Comparison of ENCODE assay signal across 1 cellular context in the genomic region with DNA sequence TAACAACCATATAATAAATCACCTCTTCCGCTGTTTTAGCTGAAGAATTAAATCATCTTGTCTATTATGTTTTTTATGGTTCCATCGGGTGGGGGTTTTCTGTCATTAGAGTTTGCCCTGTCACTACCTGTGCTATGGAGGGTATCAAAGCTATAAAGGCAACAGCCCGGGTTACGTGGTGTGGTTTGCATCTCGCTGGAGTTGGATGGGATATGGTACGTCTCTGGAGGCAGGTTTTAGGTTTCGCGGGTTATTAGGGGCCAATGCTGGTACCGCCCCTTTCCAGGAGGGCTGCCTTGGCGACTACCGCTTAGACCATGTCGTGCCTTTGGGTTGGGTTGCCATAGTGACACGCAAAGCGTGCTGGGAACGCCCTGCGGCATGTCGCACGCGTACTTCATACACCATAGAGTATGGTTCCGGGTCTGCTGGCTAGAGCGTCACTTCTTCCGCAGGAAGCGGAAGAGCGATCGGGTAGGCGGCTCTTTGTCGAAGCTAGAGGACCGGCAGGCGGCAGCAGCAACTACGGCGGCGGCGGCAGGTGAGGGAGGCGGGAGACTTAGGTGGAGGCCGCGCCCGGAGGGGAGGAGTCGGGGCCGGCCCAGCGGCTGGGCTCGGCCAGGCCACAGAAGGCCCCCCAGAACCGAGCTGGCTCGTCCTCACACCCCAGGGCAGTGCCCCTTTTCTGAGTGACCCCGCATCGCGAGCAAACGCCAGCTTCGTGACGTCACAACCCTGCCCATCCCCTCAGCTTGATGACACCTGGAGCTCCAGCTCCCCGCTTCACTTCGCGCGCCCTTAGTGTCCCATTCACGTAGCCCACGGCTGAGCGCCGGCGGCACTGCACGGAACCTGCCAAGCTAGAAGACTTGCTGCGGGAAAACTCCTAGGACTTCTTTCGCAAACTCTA.
TF ChIP-seq lines count a peak whose summit lies in the region.

A gene with protein sequence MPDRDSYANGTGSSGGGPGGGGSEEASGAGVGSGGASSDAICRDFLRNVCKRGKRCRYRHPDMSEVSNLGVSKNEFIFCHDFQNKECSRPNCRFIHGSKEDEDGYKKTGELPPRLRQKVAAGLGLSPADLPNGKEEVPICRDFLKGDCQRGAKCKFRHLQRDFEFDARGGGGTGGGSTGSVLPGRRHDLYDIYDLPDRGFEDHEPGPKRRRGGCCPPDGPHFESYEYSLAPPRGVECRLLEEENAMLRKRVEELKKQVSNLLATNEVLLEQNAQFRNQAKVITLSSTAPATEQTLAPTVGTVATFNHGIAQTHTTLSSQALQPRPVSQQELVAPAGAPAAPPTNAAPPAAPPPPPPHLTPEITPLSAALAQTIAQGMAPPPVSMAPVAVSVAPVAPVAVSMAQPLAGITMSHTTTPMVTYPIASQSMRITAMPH (plus strand): TSS at position 489 of the 910 bp plus-strand sequence. CDS start 2,297 bp downstream, outside the sequence.

TF ChIP-seq in K562, 482 proteins besides CTCF, POLR2A, EP300 and RAD21 (continued from another document and continues in another):
- TF ChIP-seq, protein P1, sequence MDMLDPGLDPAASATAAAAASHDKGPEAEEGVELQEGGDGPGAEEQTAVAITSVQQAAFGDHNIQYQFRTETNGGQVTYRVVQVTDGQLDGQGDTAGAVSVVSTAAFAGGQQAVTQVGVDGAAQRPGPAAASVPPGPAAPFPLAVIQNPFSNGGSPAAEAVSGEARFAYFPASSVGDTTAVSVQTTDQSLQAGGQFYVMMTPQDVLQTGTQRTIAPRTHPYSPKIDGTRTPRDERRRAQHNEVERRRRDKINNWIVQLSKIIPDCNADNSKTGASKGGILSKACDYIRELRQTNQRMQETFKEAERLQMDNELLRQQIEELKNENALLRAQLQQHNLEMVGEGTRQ (CRISPR knock-in tag; IDR thresholded peaks at IDR 0.05): no peak
- TF ChIP-seq MECOM (CRISPR knock-in tag; IDR thresholded peaks at IDR 0.05) (no peak), KAT7 (CRISPR knock-in tag; IDR thresholded peaks at IDR 0.05; ENCODE audit: borderline replicate concordance) (peak; percentile 99; the same call in 1 of the 2 replicates), ZNF551 (CRISPR knock-in tag; IDR thresholded peaks at IDR 0.05) (peak; percentile 79), POLR2G (IDR thresholded peaks at IDR 0.05; ENCODE audit: low read depth, low read length) (peak; percentile 94), CAMTA2 (CRISPR knock-in tag; conservative IDR thresholded peaks at IDR 0.05) (peak; percentile 93; the same call in 1 of the 2 replicates), FOXJ2 (tag; IDR thresholded peaks at IDR 0.05) (peak; percentile 81), ILK (tag; IDR thresholded peaks at IDR 0.05; ENCODE audit: borderline replicate concordance, low read depth) (no peak), SIN3B (IDR thresholded peaks at IDR 0.05; ENCODE audit: low read depth) (peak; percentile 60; the same call in 1 of the 2 replicates), HDAC8 (tag; IDR thresholded peaks at IDR 0.05) (peak; percentile 49; the same call in 1 of the 2 replicates), JUNB (CRISPR knock-in tag; conservative IDR thresholded peaks at IDR 0.05) (no peak), POLR2AphosphoS5 (IDR thresholded peaks at IDR 0.05; ENCODE audit: control insufficient read depth, insufficient read depth, low read depth, low read length) (peak; percentile 99), STAG1 (CRISPR knock-in tag; IDR thresholded peaks at IDR 0.05; ENCODE audit: borderline replicate concordance) (peak; percentile 47), MED1 (CRISPR knock-in tag; IDR thresholded peaks at IDR 0.05; ENCODE audit: borderline replicate concordance) (no peak), TARDBP (IDR thresholded peaks at IDR 0.05) (peak; percentile 76; the same call in 1 of the 2 replicates), KLF10 (CRISPR knock-in tag; IDR thresholded peaks at IDR 0.05) (peak; percentile 90), RFX7 (CRISPR knock-in tag; IDR thresholded peaks at IDR 0.05) (peak; percentile 94), POU5F1 (IDR thresholded peaks at IDR 0.05; ENCODE audit: borderline replicate concordance, low read depth, low read length, partially characterized antibody) (peak; percentile 69), TAL1 (IDR thresholded peaks at IDR 0.05) (no peak), ZNF324 (CRISPR knock-in tag; IDR thresholded peaks at IDR 0.05) (peak; percentile 42; the same call in 1 of the 2 replicates), NR2C2 (CRISPR knock-in tag; IDR thresholded peaks at IDR 0.05) (peak; percentile 96), NR2C2 (tag; IDR thresholded peaks at IDR 0.05) (peak; percentile 99), CHD1 (IDR thresholded peaks at IDR 0.05; ENCODE audit: low read length) (no peak), CBX1 (IDR thresholded peaks at IDR 0.05; ENCODE audit: low read depth) (peak; percentile 58; the same call in 1 of the 2 replicates), NCOA1 (IDR thresholded peaks at IDR 0.05; ENCODE audit: low read depth) (peak; percentile 58; the same call in 1 of the 2 replicates), RBM25 (IDR thresholded peaks at IDR 0.05; ENCODE audit: low read depth, low read length, severe bottlenecking) (no peak), HNRNPUL1 (IDR thresholded peaks at IDR 0.05; ENCODE audit: low read length) (peak; percentile 93), POLR2B (IDR thresholded peaks at IDR 0.05; ENCODE audit: low read depth, partially characterized antibody) (peak; percentile 98), SPI1 (IDR thresholded peaks at IDR 0.05; ENCODE audit: borderline replicate concordance, low read depth, low read length) (peak; percentile 82), SP2 (IDR thresholded peaks at IDR 0.05; ENCODE audit: extremely low read depth, low read depth, low read length, poor library complexity, severe bottlenecking) (peak; percentile 91), BMI1 (IDR thresholded peaks at IDR 0.05; ENCODE audit: low read length) (peak; percentile 93), KAT2B (IDR thresholded peaks at IDR 0.05; ENCODE audit: low read depth, low read length) (no peak), KDM4B (IDR thresholded peaks at IDR 0.05; ENCODE audit: borderline replicate concordance in 2 of 2, low read depth in 1 of 2) (peak in 1 of 2 experiments; percentile 98; a peak in 2 of 4 replicates), FOXA3 (CRISPR knock-in tag; conservative IDR thresholded peaks at IDR 0.05 in 1 of 2, IDR thresholded peaks at IDR 0.05 in 1 of 2) (peak in 1 of 2 experiments; percentile 70; a peak in 2 of 4 replicates)
- TF ChIP-seq, protein P2, sequence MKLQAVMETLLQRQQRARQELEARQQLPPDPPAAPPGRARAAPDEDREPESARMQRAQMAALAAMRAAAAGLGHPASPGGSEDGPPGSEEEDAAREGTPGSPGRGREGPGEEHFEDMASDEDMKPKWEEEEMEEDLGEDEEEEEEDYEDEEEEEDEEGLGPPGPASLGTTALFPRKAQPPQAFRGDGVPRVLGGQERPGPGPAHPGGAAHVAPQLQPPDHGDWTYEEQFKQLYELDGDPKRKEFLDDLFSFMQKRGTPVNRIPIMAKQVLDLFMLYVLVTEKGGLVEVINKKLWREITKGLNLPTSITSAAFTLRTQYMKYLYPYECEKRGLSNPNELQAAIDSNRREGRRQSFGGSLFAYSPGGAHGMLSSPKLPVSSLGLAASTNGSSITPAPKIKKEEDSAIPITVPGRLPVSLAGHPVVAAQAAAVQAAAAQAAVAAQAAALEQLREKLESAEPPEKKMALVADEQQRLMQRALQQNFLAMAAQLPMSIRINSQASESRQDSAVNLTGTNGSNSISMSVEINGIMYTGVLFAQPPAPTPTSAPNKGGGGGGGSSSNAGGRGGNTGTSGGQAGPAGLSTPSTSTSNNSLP (IDR thresholded peaks at IDR 0.05; ENCODE audit: borderline replicate concordance, low read depth, low read length): 0 out of 2 replicates have a peak, but pooled peaks have one; percentile 9
- TF ChIP-seq, protein P3, sequence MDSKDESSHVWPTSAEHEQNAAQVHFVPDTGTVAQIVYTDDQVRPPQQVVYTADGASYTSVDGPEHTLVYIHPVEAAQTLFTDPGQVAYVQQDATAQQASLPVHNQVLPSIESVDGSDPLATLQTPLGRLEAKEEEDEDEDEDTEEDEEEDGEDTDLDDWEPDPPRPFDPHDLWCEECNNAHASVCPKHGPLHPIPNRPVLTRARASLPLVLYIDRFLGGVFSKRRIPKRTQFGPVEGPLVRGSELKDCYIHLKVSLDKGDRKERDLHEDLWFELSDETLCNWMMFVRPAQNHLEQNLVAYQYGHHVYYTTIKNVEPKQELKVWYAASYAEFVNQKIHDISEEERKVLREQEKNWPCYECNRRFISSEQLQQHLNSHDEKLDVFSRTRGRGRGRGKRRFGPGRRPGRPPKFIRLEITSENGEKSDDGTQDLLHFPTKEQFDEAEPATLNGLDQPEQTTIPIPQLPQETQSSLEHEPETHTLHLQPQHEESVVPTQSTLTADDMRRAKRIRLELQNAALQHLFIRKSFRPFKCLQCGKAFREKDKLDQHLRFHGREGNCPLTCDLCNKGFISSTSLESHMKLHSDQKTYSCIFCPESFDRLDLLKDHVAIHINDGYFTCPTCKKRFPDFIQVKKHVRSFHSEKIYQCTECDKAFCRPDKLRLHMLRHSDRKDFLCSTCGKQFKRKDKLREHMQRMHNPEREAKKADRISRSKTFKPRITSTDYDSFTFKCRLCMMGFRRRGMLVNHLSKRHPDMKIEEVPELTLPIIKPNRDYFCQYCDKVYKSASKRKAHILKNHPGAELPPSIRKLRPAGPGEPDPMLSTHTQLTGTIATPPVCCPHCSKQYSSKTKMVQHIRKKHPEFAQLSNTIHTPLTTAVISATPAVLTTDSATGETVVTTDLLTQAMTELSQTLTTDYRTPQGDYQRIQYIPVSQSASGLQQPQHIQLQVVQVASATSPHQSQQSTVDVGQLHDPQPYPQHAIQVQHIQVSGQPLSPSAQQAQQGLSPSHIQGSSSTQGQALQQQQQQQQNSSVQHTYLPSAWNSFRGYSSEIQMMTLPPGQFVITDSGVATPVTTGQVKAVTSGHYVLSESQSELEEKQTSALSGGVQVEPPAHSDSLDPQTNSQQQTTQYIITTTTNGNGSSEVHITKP (IDR thresholded peaks at IDR 0.05; ENCODE audit: partially characterized antibody): peak; percentile 41
- TF ChIP-seq, protein P4, sequence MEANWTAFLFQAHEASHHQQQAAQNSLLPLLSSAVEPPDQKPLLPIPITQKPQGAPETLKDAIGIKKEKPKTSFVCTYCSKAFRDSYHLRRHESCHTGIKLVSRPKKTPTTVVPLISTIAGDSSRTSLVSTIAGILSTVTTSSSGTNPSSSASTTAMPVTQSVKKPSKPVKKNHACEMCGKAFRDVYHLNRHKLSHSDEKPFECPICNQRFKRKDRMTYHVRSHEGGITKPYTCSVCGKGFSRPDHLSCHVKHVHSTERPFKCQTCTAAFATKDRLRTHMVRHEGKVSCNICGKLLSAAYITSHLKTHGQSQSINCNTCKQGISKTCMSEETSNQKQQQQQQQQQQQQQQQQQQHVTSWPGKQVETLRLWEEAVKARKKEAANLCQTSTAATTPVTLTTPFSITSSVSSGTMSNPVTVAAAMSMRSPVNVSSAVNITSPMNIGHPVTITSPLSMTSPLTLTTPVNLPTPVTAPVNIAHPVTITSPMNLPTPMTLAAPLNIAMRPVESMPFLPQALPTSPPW (CRISPR knock-in tag; IDR thresholded peaks at IDR 0.05): peak; percentile 74
- TF ChIP-seq, protein P5, sequence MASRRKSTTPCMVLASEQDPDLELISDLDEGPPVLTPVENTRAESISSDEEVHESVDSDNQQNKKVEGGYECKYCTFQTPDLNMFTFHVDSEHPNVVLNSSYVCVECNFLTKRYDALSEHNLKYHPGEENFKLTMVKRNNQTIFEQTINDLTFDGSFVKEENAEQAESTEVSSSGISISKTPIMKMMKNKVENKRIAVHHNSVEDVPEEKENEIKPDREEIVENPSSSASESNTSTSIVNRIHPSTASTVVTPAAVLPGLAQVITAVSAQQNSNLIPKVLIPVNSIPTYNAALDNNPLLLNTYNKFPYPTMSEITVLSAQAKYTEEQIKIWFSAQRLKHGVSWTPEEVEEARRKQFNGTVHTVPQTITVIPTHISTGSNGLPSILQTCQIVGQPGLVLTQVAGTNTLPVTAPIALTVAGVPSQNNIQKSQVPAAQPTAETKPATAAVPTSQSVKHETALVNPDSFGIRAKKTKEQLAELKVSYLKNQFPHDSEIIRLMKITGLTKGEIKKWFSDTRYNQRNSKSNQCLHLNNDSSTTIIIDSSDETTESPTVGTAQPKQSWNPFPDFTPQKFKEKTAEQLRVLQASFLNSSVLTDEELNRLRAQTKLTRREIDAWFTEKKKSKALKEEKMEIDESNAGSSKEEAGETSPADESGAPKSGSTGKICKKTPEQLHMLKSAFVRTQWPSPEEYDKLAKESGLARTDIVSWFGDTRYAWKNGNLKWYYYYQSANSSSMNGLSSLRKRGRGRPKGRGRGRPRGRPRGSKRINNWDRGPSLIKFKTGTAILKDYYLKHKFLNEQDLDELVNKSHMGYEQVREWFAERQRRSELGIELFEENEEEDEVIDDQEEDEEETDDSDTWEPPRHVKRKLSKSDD (conservative IDR thresholded peaks at IDR 0.05; ENCODE audit: low read length): no peak; the same call in 1 of the 2 replicates
- TF ChIP-seq, protein P6, sequence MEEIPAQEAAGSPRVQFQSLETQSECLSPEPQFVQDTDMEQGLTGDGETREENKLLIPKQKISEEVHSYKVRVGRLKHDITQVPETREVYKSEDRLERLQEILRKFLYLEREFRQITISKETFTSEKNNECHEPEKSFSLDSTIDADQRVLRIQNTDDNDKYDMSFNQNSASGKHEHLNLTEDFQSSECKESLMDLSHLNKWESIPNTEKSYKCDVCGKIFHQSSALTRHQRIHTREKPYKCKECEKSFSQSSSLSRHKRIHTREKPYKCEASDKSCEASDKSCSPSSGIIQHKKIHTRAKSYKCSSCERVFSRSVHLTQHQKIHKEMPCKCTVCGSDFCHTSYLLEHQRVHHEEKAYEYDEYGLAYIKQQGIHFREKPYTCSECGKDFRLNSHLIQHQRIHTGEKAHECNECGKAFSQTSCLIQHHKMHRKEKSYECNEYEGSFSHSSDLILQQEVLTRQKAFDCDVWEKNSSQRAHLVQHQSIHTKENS (CRISPR knock-in tag; IDR thresholded peaks at IDR 0.05): no peak
- TF ChIP-seq, protein P7, sequence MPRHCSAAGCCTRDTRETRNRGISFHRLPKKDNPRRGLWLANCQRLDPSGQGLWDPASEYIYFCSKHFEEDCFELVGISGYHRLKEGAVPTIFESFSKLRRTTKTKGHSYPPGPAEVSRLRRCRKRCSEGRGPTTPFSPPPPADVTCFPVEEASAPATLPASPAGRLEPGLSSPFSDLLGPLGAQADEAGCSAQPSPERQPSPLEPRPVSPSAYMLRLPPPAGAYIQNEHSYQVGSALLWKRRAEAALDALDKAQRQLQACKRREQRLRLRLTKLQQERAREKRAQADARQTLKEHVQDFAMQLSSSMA (CRISPR knock-in tag; IDR thresholded peaks at IDR 0.05): peak; percentile 70; the same call in 1 of the 2 replicates
- TF ChIP-seq, protein P8, sequence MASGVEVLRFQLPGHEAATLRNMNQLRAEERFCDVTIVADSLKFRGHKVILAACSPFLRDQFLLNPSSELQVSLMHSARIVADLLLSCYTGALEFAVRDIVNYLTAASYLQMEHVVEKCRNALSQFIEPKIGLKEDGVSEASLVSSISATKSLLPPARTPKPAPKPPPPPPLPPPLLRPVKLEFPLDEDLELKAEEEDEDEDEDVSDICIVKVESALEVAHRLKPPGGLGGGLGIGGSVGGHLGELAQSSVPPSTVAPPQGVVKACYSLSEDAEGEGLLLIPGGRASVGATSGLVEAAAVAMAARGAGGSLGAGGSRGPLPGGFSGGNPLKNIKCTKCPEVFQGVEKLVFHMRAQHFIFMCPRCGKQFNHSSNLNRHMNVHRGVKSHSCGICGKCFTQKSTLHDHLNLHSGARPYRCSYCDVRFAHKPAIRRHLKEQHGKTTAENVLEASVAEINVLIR (CRISPR knock-in tag; IDR thresholded peaks at IDR 0.05): peak; percentile 73
- TF ChIP-seq, protein P9, sequence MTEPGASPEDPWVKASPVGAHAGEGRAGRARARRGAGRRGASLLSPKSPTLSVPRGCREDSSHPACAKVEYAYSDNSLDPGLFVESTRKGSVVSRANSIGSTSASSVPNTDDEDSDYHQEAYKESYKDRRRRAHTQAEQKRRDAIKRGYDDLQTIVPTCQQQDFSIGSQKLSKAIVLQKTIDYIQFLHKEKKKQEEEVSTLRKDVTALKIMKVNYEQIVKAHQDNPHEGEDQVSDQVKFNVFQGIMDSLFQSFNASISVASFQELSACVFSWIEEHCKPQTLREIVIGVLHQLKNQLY (CRISPR knock-in tag; conservative IDR thresholded peaks at IDR 0.05): peak in 1 of 2 experiments; percentile 67; a peak in 1 of 4 replicates
